ENCODE assay signal across 8 cellular contexts in genomic region chr14:71399057-71399487, GRCh38.
A peak's percentile ranks its signal among the peaks of the same experiment; 100 is the strongest.
DNase-seq lines count a peak whose midpoint lies in the region; ATAC-seq and FAIRE-seq lines count a peak whose summit lies in the region.

No MANE protein-coding gene starts in this region.

- DNase-seq in GDM1 (lab: John Stamatoyannopoulos, UW) (peak; percentile 23), urothelium cell line (ENCODE audit: low spot score) (no peak), T1000 (lab: John Stamatoyannopoulos, UW) (no peak), hippocampal formation (lab: John Stamatoyannopoulos, UW) (no peak), kidney glomerular epithelial cell (lab: John Stamatoyannopoulos, UW) (no peak)

- ATAC-seq in GM21367 (IDR thresholded peaks at IDR 0.05; ENCODE audit: unreplicated experiment) (peak; percentile 63), HG03521 (IDR thresholded peaks at IDR 0.05; ENCODE audit: unreplicated experiment) (peak; percentile 66)

- FAIRE-seq in colon (lab: Jason Lieb, UNC) (peak; percentile 43), urothelium cell line (lab: Jason Lieb, UNC) (peak; percentile 86)
